In the genomic region with DNA sequence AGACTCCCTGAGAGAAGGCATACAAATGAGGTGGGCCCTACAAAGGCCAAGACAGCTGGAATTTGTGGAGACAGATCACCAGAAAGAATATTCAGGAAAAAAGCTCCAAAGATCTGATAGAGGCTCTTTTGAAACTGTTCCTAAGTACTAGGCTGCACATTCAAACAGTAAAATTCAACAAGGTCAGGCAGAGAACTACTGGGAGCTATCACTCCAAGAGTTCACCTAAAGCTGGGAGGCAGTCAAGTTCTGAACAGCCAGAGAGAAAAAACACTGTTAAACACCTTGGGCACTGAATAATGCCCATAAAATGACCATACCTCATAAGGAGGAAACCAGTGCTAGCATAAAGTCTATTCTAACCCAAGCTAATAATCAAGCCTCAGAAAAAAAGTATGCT, we compare ENCODE assay signal across 30 cellular contexts. TPM values are rescaled to one million over a fixed set of nuclear protein-coding genes. Genes with fewer than 3 reads are reported as not detected.
A peak's percentile ranks its signal among the peaks of the same experiment; 100 is the strongest.
DNase-seq lines count a peak whose midpoint lies in the region; ATAC-seq and TF ChIP-seq lines count a peak whose summit lies in the region.
"Had no signal": no experiment of that assay in that cellular context is flagged by ENCODE, and none has a peak within 500 bp of the region (broad histone marks: within the 10 kb centered on the region; RNA-seq: fewer than 3 reads in every experiment).

No MANE protein-coding gene starts in this region.

- peaks cover 9 to 24% of the 10 kb centered on the region in 2 donors for H3K36me3 Mint-ChIP-seq in CD4-positive, alpha-beta memory T cell
- H3K36me3 Mint-ChIP-seq in glutamatergic neuron (ENCODE audit: unreplicated experiment) (no peaks in the 10 kb centered on the region), neural progenitor cell (peaks cover 26% of the 10 kb centered on the region)

- H3K9ac ChIP-seq in KMS-11 (no peak overlapping the region), neural progenitor cell (no peak overlapping the region)
- H3K9ac ChIP-seq: BLaER1 treated with 17β-estradiol and CSF1 and Interleukin-3, amounts not matched to agents 10 nM and 100 nM; SK-N-SH had no signal

- no peak overlapping the region for H2AFZ ChIP-seq in KMS-11 (ENCODE audit: low read depth)
- no peak overlapping the region for H2AFZ ChIP-seq in neural progenitor cell (replicated peaks)

- intact Hi-C loops in CD4-positive, alpha-beta memory T cell (cut with micrococcal nuclease): no loop called here

- peaks cover 29% of the 10 kb centered on the region for H3F3A ChIP-seq in neural progenitor cell (ENCODE audit: low read depth)

- H4K20me1 ChIP-seq in KMS-11 (ENCODE audit: insufficient read depth) (peaks cover 16% of the 10 kb centered on the region; the same call in 1 of the 2 replicates), neural progenitor cell (ENCODE audit: low read depth) (peaks cover 53% of the 10 kb centered on the region)

- H3K79me2 ChIP-seq in KMS-11 (ENCODE audit: insufficient read depth, low read depth) (peaks cover 93% of the 10 kb centered on the region), neural progenitor cell (ENCODE audit: low read depth) (peaks cover 99% of the 10 kb centered on the region)

- peak overlapping the region in 5 of 8 donors; percentile 5 to 74 (median 50) for H3K4me3 Mint-ChIP-seq in CD4-positive, alpha-beta memory T cell
- H3K4me3 Mint-ChIP-seq in glutamatergic neuron (ENCODE audit: unreplicated experiment) (no peak overlapping the region), neural progenitor cell (no peak overlapping the region)
- H3K4me3 Mint-ChIP-seq: activated CD4-positive, alpha-beta memory T cell treated with anti-CD3 and anti-CD28 coated beads, Interleukin-2, amount 10 ng/mL, durations not matched to agents 7 days and 5 days; activated naive CD4-positive, alpha-beta T cell treated with anti-CD3 and anti-CD28 coated beads for 36 hours; stimulated activated memory B cell treated with anti-CD40 and anti-IgM and Interleukin-4, amounts not matched to agents 10 μg/mL and 1 μg/mL and 100 μg/mL, for 72 hours had no signal

- H3K27ac ChIP-seq in CD4-positive, alpha-beta memory T cell (ENCODE audit: low read depth, low read length): no peak overlapping the region
- H3K27ac ChIP-seq in KMS-11 (no peak overlapping the region; the same call in 1 of the 2 replicates), neural progenitor cell (peak overlapping the region; percentile 40)
- H3K27ac ChIP-seq: BLaER1 treated with 17β-estradiol and CSF1 and Interleukin-3, amounts not matched to agents 10 nM and 100 nM; breast epithelium; prostate gland had no signal

- no peak overlapping the region for H3K27ac Mint-ChIP-seq in CD4-positive, alpha-beta memory T cell
- H3K27ac Mint-ChIP-seq in glutamatergic neuron (ENCODE audit: unreplicated experiment) (peak overlapping the region; percentile 8), neural progenitor cell (no peak overlapping the region)
- H3K27ac Mint-ChIP-seq: activated CD4-positive, alpha-beta memory T cell treated with anti-CD3 and anti-CD28 coated beads, Interleukin-2, amount 10 ng/mL, durations not matched to agents 7 days and 5 days; activated naive CD4-positive, alpha-beta T cell treated with anti-CD3 and anti-CD28 coated beads for 36 hours; stimulated activated memory B cell treated with anti-CD40 and anti-IgM and Interleukin-4, amounts not matched to agents 10 μg/mL and 1 μg/mL and 100 μg/mL, for 72 hours had no signal

- peaks cover 54% of the 10 kb centered on the region for H3K4me1 ChIP-seq in CD4-positive, alpha-beta memory T cell (ENCODE audit: insufficient read depth, low read length)
- H3K4me1 ChIP-seq in KMS-11 (ENCODE audit: low read depth, poor library complexity, severe bottlenecking) (peaks cover 35% of the 10 kb centered on the region), neural progenitor cell (peaks cover 47% of the 10 kb centered on the region)
- H3K4me1 ChIP-seq: breast epithelium had no signal

- no peak for DNase-seq in CD4-positive, alpha-beta memory T cell
- no peak for DNase-seq in glutamatergic neuron
- DNase-seq in neural progenitor cell (ENCODE audit: low spot score): no peak
- no peak for DNase-seq in DMS153 (lab: John Stamatoyannopoulos, UW)
- no peak for DNase-seq in NOMO-1 treated with DMSO at 0.1 percent for 48 hours (lab: John Stamatoyannopoulos, UW; ENCODE audit: unreplicated experiment)
- DNase-seq in iPS-NIHi11 (ENCODE audit: low spot score): no peak
- DNase-seq: activated CD4-positive, alpha-beta memory T cell treated with anti-CD3 and anti-CD28 coated beads, Interleukin-2, amount 10 ng/mL, durations not matched to agents 7 days and 5 days; activated CD8-positive, alpha-beta memory T cell treated with anti-CD3 and anti-CD28 coated beads, Interleukin-2, amount 50 U/mL, for 4 hours; activated naive CD4-positive, alpha-beta T cell treated with anti-CD3 and anti-CD28 coated beads for 36 hours; amygdala; DMS79; effector CD8-positive, alpha-beta T cell; GF-D8; KG1; left lung; MM.1S; NCI-H1930; NCI-H2171 treated with DMSO at 0.1 percent for 48 hours; NCI-H510A; nucleus accumbens; PC-3; SK-N-SH; substantia nigra; T-helper 2 cell had no signal

- CTCF ChIA-PET in CD4-positive, alpha-beta memory T cell (lab: Charles Lee; ENCODE audit: partially characterized antibody): interaction anchor here (0.7 to 5.8 kb wide), 3 partner anchors 10 to 27 kb away, joined by 3 to 23 read pairs (median 15); no protein-coding TSS in a partner anchor

- no peaks in the 10 kb centered on the region for H3K27me3 ChIP-seq in CD4-positive, alpha-beta memory T cell (ENCODE audit: insufficient read depth, low read length)
- H3K27me3 ChIP-seq in KMS-11 (ENCODE audit: insufficient read depth, low read depth) (no peaks in the 10 kb centered on the region), neural progenitor cell (no peaks in the 10 kb centered on the region)
- H3K27me3 ChIP-seq: BLaER1 treated with 17β-estradiol and CSF1 and Interleukin-3, amounts not matched to agents 10 nM and 100 nM; breast epithelium; left lung had no signal

- peaks cover 47 to 73% (median 63%) of the 10 kb centered on the region in 4 donors for H3K4me1 Mint-ChIP-seq in CD4-positive, alpha-beta memory T cell
- H3K4me1 Mint-ChIP-seq in glutamatergic neuron (ENCODE audit: low read depth, unreplicated experiment): peaks cover 22% of the 10 kb centered on the region
- H3K4me1 Mint-ChIP-seq in neural progenitor cell: peaks cover 20% of the 10 kb centered on the region

- H3K36me3 ChIP-seq in CD4-positive, alpha-beta memory T cell (ENCODE audit: insufficient read depth, low read length): no peaks in the 10 kb centered on the region
- H3K36me3 ChIP-seq in KMS-11 (ENCODE audit: insufficient read depth) (no peaks in the 10 kb centered on the region), neural progenitor cell (no peaks in the 10 kb centered on the region)
- H3K36me3 ChIP-seq: breast epithelium, left lung, prostate gland had no signal

- POLR2A ChIA-PET in CD4-positive, alpha-beta memory T cell (lab: Charles Lee; ENCODE audit: partially characterized antibody): interaction anchor here (2.3 kb wide), 1 partner anchor 11 kb away, joined by 7 read pairs; no protein-coding TSS in a partner anchor

- H3K4me2 ChIP-seq in KMS-11: peak overlapping the region; percentile 30; the same call in 1 of the 2 replicates
- peak overlapping the region; percentile 29 for H3K4me2 ChIP-seq in neural progenitor cell
- H3K4me2 ChIP-seq: SK-N-SH had no signal

- H3K9me3 Mint-ChIP-seq in CD4-positive, alpha-beta memory T cell: peaks cover 0 to 25% (median 15%) of the 10 kb centered on the region in 8 donors
- peaks cover 7% of the 10 kb centered on the region for H3K9me3 Mint-ChIP-seq in glutamatergic neuron (ENCODE audit: unreplicated experiment)
- peaks cover 42% of the 10 kb centered on the region for H3K9me3 Mint-ChIP-seq in neural progenitor cell

- TF ChIP-seq CTCF in KMS-11 (conservative IDR thresholded peaks at IDR 0.05; ENCODE audit: low read depth, low read length) (no peak), glutamatergic neuron (IDR thresholded peaks at IDR 0.05; ENCODE audit: partially characterized antibody, unreplicated experiment) (no peak), neural progenitor cell (IDR thresholded peaks at IDR 0.05) (no peak)

- H3K27me3 Mint-ChIP-seq in CD4-positive, alpha-beta memory T cell: no peaks in the 10 kb centered on the region
- H3K27me3 Mint-ChIP-seq in glutamatergic neuron (ENCODE audit: unreplicated experiment) (no peaks in the 10 kb centered on the region), neural progenitor cell (ENCODE audit: insufficient read depth, low read depth) (peaks cover 3% of the 10 kb centered on the region)
- H3K27me3 Mint-ChIP-seq: activated CD4-positive, alpha-beta memory T cell treated with anti-CD3 and anti-CD28 coated beads, Interleukin-2, amount 10 ng/mL, durations not matched to agents 7 days and 5 days; stimulated activated memory B cell treated with anti-CD40 and anti-IgM and Interleukin-4, amounts not matched to agents 10 μg/mL and 1 μg/mL and 100 μg/mL, for 72 hours had no signal

- H3K9me3 ChIP-seq in CD4-positive, alpha-beta memory T cell (ENCODE audit: control insufficient read depth in 1 of 2, low read length in 2 of 2): no peaks in the 10 kb centered on the region
- H3K9me3 ChIP-seq in neural progenitor cell (ENCODE audit: low read depth): no peaks in the 10 kb centered on the region
- H3K9me3 ChIP-seq: breast epithelium, prostate gland had no signal

- no peak overlapping the region for H3K4me3 ChIP-seq in CD4-positive, alpha-beta memory T cell (ENCODE audit: low read length in 2 of 2)
- no peak overlapping the region for H3K4me3 ChIP-seq in KMS-11 (IDR thresholded peaks at IDR 0.05; ENCODE audit: insufficient read depth, low read depth, low read length)
- H3K4me3 ChIP-seq in neural progenitor cell: no peak overlapping the region
- H3K4me3 ChIP-seq: BLaER1 treated with 17β-estradiol and CSF1 and Interleukin-3, amounts not matched to agents 10 nM and 100 nM; breast epithelium; left lung; prostate gland had no signal

- no peak for ATAC-seq in GM21786 (IDR thresholded peaks at IDR 0.05; ENCODE audit: unreplicated experiment)
- ATAC-seq: left lung; PC-3; stimulated activated memory B cell treated with anti-CD40 and anti-IgM and Interleukin-4, amounts not matched to agents 10 μg/mL and 1 μg/mL and 100 μg/mL, for 72 hours had no signal

RNA-seq across cellular contexts. Expression of gene MED13L, which starts 28.6 kb away (rescaled TPM):
- 100 to 1,000 TPM; 150 to 156 TPM for total RNA-seq in CD4-positive, alpha-beta memory T cell
- polyA plus RNA-seq in CD4-positive, alpha-beta memory T cell: 10 to 100 TPM in 1 of 2 donors, 1 to 10 TPM in 1; 3.8 to 12.4 TPM
- total RNA-seq in glutamatergic neuron (ENCODE audit: unreplicated experiment): 95.5 TPM
- 122 and 149 TPM in 2 replicates for total RNA-seq in neural progenitor cell (ENCODE audit: low replicate concordance)

Comparison
In these comparisons a context has a peak if more than half of its experiments do, and no peak if none do; other contexts are left out.
1. H3K4me3 Mint-ChIP-seq: peak in CD4-positive, alpha-beta memory T cell (5 of 8); none in glutamatergic neuron (single experiment) and neural progenitor cell (single experiment).